In genomic region chrX:49157194-49157593, GRCh38 we compare ENCODE assay signal across 32 cellular contexts. TPM values are rescaled to one million over a fixed set of nuclear protein-coding genes. Genes with fewer than 3 reads are reported as not detected.
DNase-seq lines count a peak whose midpoint lies in the region; ATAC-seq, FAIRE-seq and TF ChIP-seq lines count a peak whose summit lies in the region.
"Had no signal": no experiment of that assay in that cellular context is flagged by ENCODE, and none has a peak within 500 bp of the region (broad histone marks: within the 10 kb centered on the region; RNA-seq: fewer than 3 reads in every experiment).

No MANE protein-coding gene starts in this region.

- peak; percentile 3; the same call in 1 of the 3 replicates for ATAC-seq in GM23338
- ATAC-seq in stimulated activated effector memory CD8-positive, alpha-beta T cell treated with anti-CD3 and anti-CD28 coated beads, Interleukin-12 subunit alpha, Interleukin-12 subunit beta, amount 100 ng/mL, for 72 hours = no peak
- ATAC-seq: activated CD4-positive, alpha-beta T cell treated with anti-CD3 and anti-CD28 coated beads for 36 hours; foreskin keratinocyte had no signal

- intact Hi-C loops in activated T-helper 1 cell treated with anti-CD3 and anti-CD28 coated beads, Interleukin-12 subunit alpha, Interleukin-12 subunit beta, Interleukin-2, Interleukin-4 antibody, amounts not matched to agents 30 ng/mL and 10 ng/mL and 1 ng/mL, durations not matched to agents 14 hours and 24 hours and 36 hours (cut with micrococcal nuclease) = no loop called here
- intact Hi-C loops in kidney (cut with DNase I) = no loop called here

- no peak overlapping the region for H3K27ac ChIP-seq in GM23338 (ENCODE audit: low read depth)
- H3K27ac ChIP-seq in kidney (ENCODE audit: low read depth in 2 of 2, low read length in 2 of 2) = no peak overlapping the region
- H3K27ac ChIP-seq: foreskin keratinocyte, SJCRH30 had no signal

- peak; percentile 15 for DNase-seq in GM23338 (ENCODE audit: low spot score)
- DNase-seq in activated T-helper 1 cell treated with anti-CD3 and anti-CD28 coated beads, Interleukin-12 subunit alpha, Interleukin-12 subunit beta, Interleukin-2, Interleukin-4 antibody, amounts not matched to agents 30 ng/mL and 10 ng/mL and 1 ng/mL, durations not matched to agents 14 hours and 24 hours and 36 hours (ENCODE audit: low spot score) = no peak
- DNase-seq in kidney = peak; percentile 63
- no peak for DNase-seq in stimulated activated effector memory CD8-positive, alpha-beta T cell treated with anti-CD3 and anti-CD28 coated beads, Interleukin-12 subunit alpha, Interleukin-12 subunit beta, amount 100 ng/mL, for 72 hours (ENCODE audit: low spot score in 2 of 2)
- DNase-seq in NCI-H510A treated with DMSO at 0.1 percent for 48 hours (lab: John Stamatoyannopoulos, UW) = no peak
- DNase-seq in dedifferentiated amniotic fluid mesenchymal stem cell (ENCODE audit: extremely low spot score) = no peak
- DNase-seq in NCI-H82 treated with DMSO at 0.1 percent for 48 hours (lab: John Stamatoyannopoulos, UW; ENCODE audit: unreplicated experiment) = no peak
- DNase-seq: ACHN; activated CD4-positive, alpha-beta T cell treated with anti-CD3 and anti-CD28 coated beads for 36 hours; activated CD8-positive, alpha-beta memory T cell treated with anti-CD3 and anti-CD28 coated beads for 24 hours; activated effector memory CD4-positive, alpha-beta T cell treated with Interleukin-2 at 50 U/mL for 16 hours; activated T-cell treated with anti-CD3 and anti-CD28 coated beads for 4 hours; BE2C; central memory CD4-positive, alpha-beta T cell; dermis blood vessel endothelial cell; DMS153; foreskin keratinocyte; HCEC 1CT; heart right ventricle; lower lobe of right lung; NCI-H1436; NCI-H2081 treated with DMSO at 0.1 percent for 48 hours; NCI-H345; Peyer's patch; retina; SJCRH30; stimulated activated naive CD4-positive, alpha-beta T cell treated with Interleukin-2 at 50 U/mL for 16 hours; SW 1271 had no signal

- H3K4me1 Mint-ChIP-seq in GM23338 = peaks cover 10% of the 10 kb centered on the region; the same call in 2 of the 3 replicates
- peaks cover 11% of the 10 kb centered on the region for H3K4me1 Mint-ChIP-seq in activated T-helper 1 cell treated with anti-CD3 and anti-CD28 coated beads, Interleukin-12 subunit alpha, Interleukin-12 subunit beta, Interleukin-2, Interleukin-4 antibody, amounts not matched to agents 30 ng/mL and 10 ng/mL and 1 ng/mL, durations not matched to agents 14 hours and 24 hours and 36 hours (ENCODE audit: low read depth)
- peaks cover 19% of the 10 kb centered on the region for H3K4me1 Mint-ChIP-seq in stimulated activated effector memory CD8-positive, alpha-beta T cell treated with anti-CD3 and anti-CD28 coated beads, Interleukin-12 subunit alpha, Interleukin-12 subunit beta, amount 100 ng/mL, for 72 hours

- no peaks in the 10 kb centered on the region; the same call in 2 of the 3 replicates for H3K9me3 Mint-ChIP-seq in GM23338
- no peaks in the 10 kb centered on the region for H3K9me3 Mint-ChIP-seq in activated T-helper 1 cell treated with anti-CD3 and anti-CD28 coated beads, Interleukin-12 subunit alpha, Interleukin-12 subunit beta, Interleukin-2, Interleukin-4 antibody, amounts not matched to agents 30 ng/mL and 10 ng/mL and 1 ng/mL, durations not matched to agents 14 hours and 24 hours and 36 hours
- H3K9me3 Mint-ChIP-seq in stimulated activated effector memory CD8-positive, alpha-beta T cell treated with anti-CD3 and anti-CD28 coated beads, Interleukin-12 subunit alpha, Interleukin-12 subunit beta, amount 100 ng/mL, for 72 hours = no peaks in the 10 kb centered on the region

- no peaks in the 10 kb centered on the region for H3K36me3 Mint-ChIP-seq in GM23338 (ENCODE audit: low read depth)
- peaks cover 3% of the 10 kb centered on the region for H3K36me3 Mint-ChIP-seq in activated T-helper 1 cell treated with anti-CD3 and anti-CD28 coated beads, Interleukin-12 subunit alpha, Interleukin-12 subunit beta, Interleukin-2, Interleukin-4 antibody, amounts not matched to agents 30 ng/mL and 10 ng/mL and 1 ng/mL, durations not matched to agents 14 hours and 24 hours and 36 hours (ENCODE audit: low read depth)
- peaks cover 7% of the 10 kb centered on the region for H3K36me3 Mint-ChIP-seq in stimulated activated effector memory CD8-positive, alpha-beta T cell treated with anti-CD3 and anti-CD28 coated beads, Interleukin-12 subunit alpha, Interleukin-12 subunit beta, amount 100 ng/mL, for 72 hours

- peak overlapping the region; percentile 52; the same call in 1 of the 2 replicates for H2AFZ ChIP-seq in GM23338

- no peak for FAIRE-seq in kidney (lab: Jason Lieb, UNC)
- FAIRE-seq: endometrium, pancreas had no signal

- peak overlapping the region; percentile 65 for H3K4me2 ChIP-seq in GM23338

- no peak overlapping the region for H3K9ac ChIP-seq in kidney (ENCODE audit: low read length in 2 of 2)

- H4K20me1 ChIP-seq in GM23338 (replicated peaks; ENCODE audit: insufficient read depth) = no peaks in the 10 kb centered on the region

- no peaks in the 10 kb centered on the region for H3K79me2 ChIP-seq in GM23338 (replicated peaks; ENCODE audit: insufficient read depth)

- no peaks in the 10 kb centered on the region for H3F3A ChIP-seq in GM23338 (replicated peaks; ENCODE audit: low read depth)

- peak overlapping the region; percentile 67 for H3K4me3 Mint-ChIP-seq in GM23338
- peak overlapping the region; percentile 5 for H3K4me3 Mint-ChIP-seq in activated T-helper 1 cell treated with anti-CD3 and anti-CD28 coated beads, Interleukin-12 subunit alpha, Interleukin-12 subunit beta, Interleukin-2, Interleukin-4 antibody, amounts not matched to agents 30 ng/mL and 10 ng/mL and 1 ng/mL, durations not matched to agents 14 hours and 24 hours and 36 hours
- H3K4me3 Mint-ChIP-seq in stimulated activated effector memory CD8-positive, alpha-beta T cell treated with anti-CD3 and anti-CD28 coated beads, Interleukin-12 subunit alpha, Interleukin-12 subunit beta, amount 100 ng/mL, for 72 hours = peak overlapping the region; percentile 91

- TF ChIP-seq CTCF in GM23338 (conservative IDR thresholded peaks at IDR 0.05; ENCODE audit: low read depth in 2 of 2) = 0 out of 4 replicates have a peak, but pooled peaks of 1 of the 2 experiments have one; percentile 11
- no peak for TF ChIP-seq CTCF in kidney (IDR thresholded peaks at IDR 0.05; ENCODE audit: borderline replicate concordance, extremely low read depth, insufficient read depth)

- H3K27me3 Mint-ChIP-seq in GM23338 (ENCODE audit: insufficient read depth, low read depth, poor library complexity) = peaks cover 10% of the 10 kb centered on the region
- H3K27me3 Mint-ChIP-seq in activated T-helper 1 cell treated with anti-CD3 and anti-CD28 coated beads, Interleukin-12 subunit alpha, Interleukin-12 subunit beta, Interleukin-2, Interleukin-4 antibody, amounts not matched to agents 30 ng/mL and 10 ng/mL and 1 ng/mL, durations not matched to agents 14 hours and 24 hours and 36 hours (ENCODE audit: insufficient read depth) = no peaks in the 10 kb centered on the region
- H3K27me3 Mint-ChIP-seq: activated CD4-positive, alpha-beta T cell treated with anti-CD3 and anti-CD28 coated beads for 36 hours had no signal

- no peaks in the 10 kb centered on the region for H3K36me3 ChIP-seq in GM23338 (ENCODE audit: insufficient read depth)
- H3K36me3 ChIP-seq in kidney (ENCODE audit: control insufficient read depth in 1 of 2, insufficient read depth in 2 of 2, low read length in 2 of 2) = no peaks in the 10 kb centered on the region
- H3K36me3 ChIP-seq: BE2C, esophagus muscularis mucosa, heart right ventricle, lower lobe of right lung, pancreas, Peyer's patch, SJCRH30, suprapubic skin had no signal

- H3K4me3 ChIP-seq in GM23338 (peak overlapping the region; percentile 39), kidney (ENCODE audit: low read length in 2 of 2) (no peak overlapping the region)
- H3K4me3 ChIP-seq: SJCRH30 had no signal

- no peaks in the 10 kb centered on the region for H3K9me3 ChIP-seq in kidney (ENCODE audit: control insufficient read depth in 1 of 2, low read length in 2 of 2)
- H3K9me3 ChIP-seq: BE2C, esophagus muscularis mucosa, heart right ventricle, lower lobe of right lung, pancreas, Peyer's patch, SJCRH30, suprapubic skin had no signal

- H3K27ac Mint-ChIP-seq in GM23338 = no peak overlapping the region
- no peak overlapping the region for H3K27ac Mint-ChIP-seq in activated T-helper 1 cell treated with anti-CD3 and anti-CD28 coated beads, Interleukin-12 subunit alpha, Interleukin-12 subunit beta, Interleukin-2, Interleukin-4 antibody, amounts not matched to agents 30 ng/mL and 10 ng/mL and 1 ng/mL, durations not matched to agents 14 hours and 24 hours and 36 hours
- H3K27ac Mint-ChIP-seq in stimulated activated effector memory CD8-positive, alpha-beta T cell treated with anti-CD3 and anti-CD28 coated beads, Interleukin-12 subunit alpha, Interleukin-12 subunit beta, amount 100 ng/mL, for 72 hours = peak overlapping the region; percentile 26

- peaks cover 46% of the 10 kb centered on the region for H3K27me3 ChIP-seq in GM23338 (ENCODE audit: insufficient read depth)
- H3K27me3 ChIP-seq: BE2C, esophagus muscularis mucosa, foreskin keratinocyte, heart right ventricle, pancreas, Peyer's patch, SJCRH30, suprapubic skin had no signal

- H3K4me1 ChIP-seq in GM23338 (ENCODE audit: insufficient read depth) (no peaks in the 10 kb centered on the region; the same call in 1 of the 2 replicates), kidney (ENCODE audit: control insufficient read depth in 1 of 2, insufficient read depth in 1 of 2, low read depth in 1 of 2, low read length in 2 of 2) (no peaks in the 10 kb centered on the region)
- H3K4me1 ChIP-seq: BE2C, pancreas, Peyer's patch, SJCRH30, suprapubic skin had no signal

- no peaks in the 10 kb centered on the region for H3K9me2 ChIP-seq in GM23338 (ENCODE audit: insufficient read depth)

RNA-seq across cellular contexts. Expression of gene MAGIX, which starts 5.4 kb away (rescaled TPM):
- total RNA-seq in GM23338 (2014; rRNA removed; shearing (Covaris generic)) = 0.83 and 2.1 TPM in 2 replicates
- polyA plus RNA-seq in GM23338 (2016; fragmentation: Nextera tagmentation; extraction: Ambion mirVana) (0.66 and 1.6 TPM in 2 replicates), kidney (ENCODE audit: insufficient read depth, low read depth, low replicate concordance) (34.0 TPM)
- 1.4 and 2.8 TPM in 2 replicates for total RNA-seq in activated T-helper 1 cell treated with anti-CD3 and anti-CD28 coated beads, Interleukin-12 subunit alpha, Interleukin-12 subunit beta, Interleukin-2, Interleukin-4 antibody, amounts not matched to agents 30 ng/mL and 10 ng/mL and 1 ng/mL, durations not matched to agents 14 hours and 24 hours and 36 hours
- total RNA-seq in kidney = 11.6 TPM

RNA-seq across cellular contexts. Expression of gene PLP2, which starts 14.5 kb away (rescaled TPM):
- total RNA-seq in GM23338 (2014; rRNA removed; shearing (Covaris generic)) = 1.6 and 3.4 TPM in 2 replicates
- polyA plus RNA-seq in GM23338 (2016; fragmentation: Nextera tagmentation; extraction: Ambion mirVana) = 9.5 and 10.1 TPM in 2 replicates
- total RNA-seq in activated T-helper 1 cell treated with anti-CD3 and anti-CD28 coated beads, Interleukin-12 subunit alpha, Interleukin-12 subunit beta, Interleukin-2, Interleukin-4 antibody, amounts not matched to agents 30 ng/mL and 10 ng/mL and 1 ng/mL, durations not matched to agents 14 hours and 24 hours and 36 hours = 72.9 and 73.2 TPM in 2 replicates
- 139 TPM for total RNA-seq in kidney
- 58.6 TPM for polyA plus RNA-seq in kidney (ENCODE audit: insufficient read depth, low read depth, low replicate concordance)

RNA-seq across cellular contexts. Expression of gene PRICKLE3, which starts 29.0 kb away (rescaled TPM):
- 13.7 and 21.4 TPM in 2 replicates for total RNA-seq in GM23338 (2014; rRNA removed; shearing (Covaris generic))
- 4.7 and 5.2 TPM in 2 replicates for polyA plus RNA-seq in GM23338 (2016; fragmentation: Nextera tagmentation; extraction: Ambion mirVana)
- total RNA-seq in activated T-helper 1 cell treated with anti-CD3 and anti-CD28 coated beads, Interleukin-12 subunit alpha, Interleukin-12 subunit beta, Interleukin-2, Interleukin-4 antibody, amounts not matched to agents 30 ng/mL and 10 ng/mL and 1 ng/mL, durations not matched to agents 14 hours and 24 hours and 36 hours = 19.5 and 20.4 TPM in 2 replicates
- total RNA-seq in kidney = 11.6 TPM
- 3.4 TPM for polyA plus RNA-seq in kidney (ENCODE audit: insufficient read depth, low read depth, low replicate concordance)

RNA-seq across cellular contexts. Expression of gene GPKOW, which starts 33.7 kb away (rescaled TPM):
- total RNA-seq in GM23338 (2014; rRNA removed; shearing (Covaris generic)) = 15.1 and 22.9 TPM in 2 replicates
- polyA plus RNA-seq in GM23338 (2016; fragmentation: Nextera tagmentation; extraction: Ambion mirVana) (8.1 and 9.5 TPM in 2 replicates), kidney (ENCODE audit: insufficient read depth, low read depth, low replicate concordance) (21.4 TPM)
- 26.6 and 28.1 TPM in 2 replicates for total RNA-seq in activated T-helper 1 cell treated with anti-CD3 and anti-CD28 coated beads, Interleukin-12 subunit alpha, Interleukin-12 subunit beta, Interleukin-2, Interleukin-4 antibody, amounts not matched to agents 30 ng/mL and 10 ng/mL and 1 ng/mL, durations not matched to agents 14 hours and 24 hours and 36 hours
- 20.4 TPM for total RNA-seq in kidney

RNA-seq across cellular contexts. Expression of gene SYP, which starts 42.8 kb away (rescaled TPM):
- 7.3 and 9.1 TPM in 2 replicates for total RNA-seq in GM23338 (2014; rRNA removed; shearing (Covaris generic))
- polyA plus RNA-seq in GM23338 (2016; fragmentation: Nextera tagmentation; extraction: Ambion mirVana) (2.5 and 3.7 TPM in 2 replicates), kidney (ENCODE audit: insufficient read depth, low read depth, low replicate concordance) (7.2 TPM)
- 2.9 and 3.3 TPM in 2 replicates for total RNA-seq in activated T-helper 1 cell treated with anti-CD3 and anti-CD28 coated beads, Interleukin-12 subunit alpha, Interleukin-12 subunit beta, Interleukin-2, Interleukin-4 antibody, amounts not matched to agents 30 ng/mL and 10 ng/mL and 1 ng/mL, durations not matched to agents 14 hours and 24 hours and 36 hours
- 4.0 TPM for total RNA-seq in kidney

Comparison
In these comparisons a context has a peak if more than half of its experiments do, and no peak if none do; other contexts are left out.
1. DNase-seq: peak in GM23338 (single experiment) and kidney (single experiment); none in activated T-helper 1 cell treated with anti-CD3 and anti-CD28 coated beads, Interleukin-12 subunit alpha, Interleukin-12 subunit beta, Interleukin-2, Interleukin-4 antibody, amounts not matched to agents 30 ng/mL and 10 ng/mL and 1 ng/mL, durations not matched to agents 14 hours and 24 hours and 36 hours (single experiment), stimulated activated effector memory CD8-positive, alpha-beta T cell treated with anti-CD3 and anti-CD28 coated beads, Interleukin-12 subunit alpha, Interleukin-12 subunit beta, amount 100 ng/mL, for 72 hours (0 of 2), NCI-H510A treated with DMSO at 0.1 percent for 48 hours (single experiment), dedifferentiated amniotic fluid mesenchymal stem cell (single experiment) and NCI-H82 treated with DMSO at 0.1 percent for 48 hours (single experiment).
2. H3K4me3 Mint-ChIP-seq: peak in every context shown above with its lines; median percentile 91 in stimulated activated effector memory CD8-positive, alpha-beta T cell treated with anti-CD3 and anti-CD28 coated beads, Interleukin-12 subunit alpha, Interleukin-12 subunit beta, amount 100 ng/mL, for 72 hours; 67 in GM23338; 5 in activated T-helper 1 cell treated with anti-CD3 and anti-CD28 coated beads, Interleukin-12 subunit alpha, Interleukin-12 subunit beta, Interleukin-2, Interleukin-4 antibody, amounts not matched to agents 30 ng/mL and 10 ng/mL and 1 ng/mL, durations not matched to agents 14 hours and 24 hours and 36 hours.
3. RNA of gene PLP2, which starts 14.5 kb away (total RNA-seq): 139 TPM in kidney (single experiment) and 72.9 to 73.2 TPM in activated T-helper 1 cell treated with anti-CD3 and anti-CD28 coated beads, Interleukin-12 subunit alpha, Interleukin-12 subunit beta, Interleukin-2, Interleukin-4 antibody, amounts not matched to agents 30 ng/mL and 10 ng/mL and 1 ng/mL, durations not matched to agents 14 hours and 24 hours and 36 hours; 1.6 to 3.4 TPM in GM23338; every median in the first group is over 10 times any median in the second.